ENCODE assay signal across 1 cellular context in genomic region chr5:115962239-115962564, GRCh38.
TF ChIP-seq lines count a peak whose summit lies in the region.

TSS of gene LVRN (plus strand) at chr5:115962475. CDS start at chr5:115962618, 143 bp downstream.

TF ChIP-seq in endothelial cell of umbilical vein, 7 proteins besides CTCF, POLR2A, EP300 and RAD21:
- TF ChIP-seq MYC (IDR thresholded peaks at IDR 0.05; ENCODE audit: low read depth, low read length) = no peak
- TF ChIP-seq MAX (IDR thresholded peaks at IDR 0.05; ENCODE audit: insufficient read depth, insufficient read length) = no peak
- no peak for TF ChIP-seq FOS (IDR thresholded peaks at IDR 0.05; ENCODE audit: borderline replicate concordance, insufficient read depth, low read length)
- no peak for TF ChIP-seq GATA2 (IDR thresholded peaks at IDR 0.05; ENCODE audit: insufficient read depth, insufficient read length, low read depth, low read length)
- no peak for TF ChIP-seq EZH2 (IDR thresholded peaks at IDR 0.05; ENCODE audit: borderline replicate concordance, low read depth, low read length, severe bottlenecking)
- no peak for TF ChIP-seq POLR2AphosphoS5 (IDR thresholded peaks at IDR 0.05; ENCODE audit: insufficient read depth, low read depth, low read length)
- no peak for TF ChIP-seq JUN (IDR thresholded peaks at IDR 0.05; ENCODE audit: borderline replicate concordance, insufficient read depth, insufficient read length, low read depth)
TF ChIP-seq in endothelial cell of umbilical vein: peak in this region for 0.
